In the genomic region with DNA sequence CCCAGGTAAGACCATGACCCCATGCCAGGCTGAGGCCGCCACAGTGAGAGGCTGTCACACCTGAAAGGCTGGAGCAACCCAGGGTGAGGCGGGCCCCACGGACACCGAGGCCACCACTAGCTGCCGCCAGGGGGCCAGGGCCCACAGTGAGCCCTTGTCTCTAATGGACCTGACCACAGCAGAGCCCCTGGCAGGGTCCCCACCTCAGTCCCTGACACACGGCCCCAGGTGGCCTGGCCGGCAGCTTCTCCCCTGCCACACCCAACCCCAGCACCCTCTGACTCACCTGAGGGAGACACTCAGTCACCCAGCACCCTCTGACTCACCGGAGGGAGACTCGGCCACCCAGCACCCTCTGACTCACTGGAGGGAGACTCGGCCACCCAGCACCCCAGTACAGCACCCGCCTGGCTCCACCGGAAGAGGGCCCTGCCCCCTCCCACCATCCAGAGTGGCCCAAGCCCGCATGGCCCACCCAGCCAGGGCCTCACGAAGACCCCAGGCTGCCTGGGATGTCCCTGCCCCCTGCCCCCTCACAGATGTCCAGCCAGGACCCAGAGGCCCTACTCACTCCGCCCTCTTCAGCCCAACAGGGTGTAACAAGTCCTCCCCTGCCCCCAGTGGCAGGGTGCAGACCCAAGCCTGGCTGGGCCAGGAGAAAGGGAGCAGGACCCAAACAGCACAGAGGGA, we compare ENCODE assay signal across 8 cellular contexts. TPM values are rescaled to one million over a fixed set of nuclear protein-coding genes. Genes with fewer than 3 reads are reported as not detected.
DNase-seq lines count a peak whose midpoint lies in the region; ATAC-seq, FAIRE-seq and TF ChIP-seq lines count a peak whose summit lies in the region.

No MANE protein-coding gene starts in this region.

- ATAC-seq in A549 (peak; percentile 74 to 82), right lobe of liver (peak in 3 of 4 donors; percentile 0 to 31 (median 29)), GM21526 (IDR thresholded peaks at IDR 0.05; ENCODE audit: low FRiP score, unreplicated experiment) (no peak), GM21825 (IDR thresholded peaks at IDR 0.05; ENCODE audit: unreplicated experiment) (no peak)
- ATAC-seq in activated T-helper 17 cell treated with anti-CD3 and anti-CD28 coated beads, Interleukin-2, amount 50 U/mL, for 72 hours (replicated peaks): peak; percentile 89

- 0 out of 5 replicates have a peak, but pooled peaks of 1 of the 2 experiments have one; percentile 17 for TF ChIP-seq RAD21 in A549 (conservative IDR thresholded peaks at IDR 0.05 in 1 of 2, IDR thresholded peaks at IDR 0.05 in 1 of 2)

- peak; percentile 83 to 84 for DNase-seq in A549 (ENCODE audit: low read depth in 1 of 2, low spot score in 1 of 2)
- peak; percentile 79 for DNase-seq in HT-29 (ENCODE audit: low spot score)
- no peak for DNase-seq in right lobe of liver
- no peak for DNase-seq in CD1c-positive myeloid dendritic cell (ENCODE audit: extremely low spot score)
- no peak for DNase-seq in NCI-H2196 (lab: John Stamatoyannopoulos, UW; ENCODE audit: unreplicated experiment)

- peaks cover 10% of the 10 kb centered on the region for H3K36me3 Mint-ChIP-seq in activated T-helper 17 cell treated with anti-CD3 and anti-CD28 coated beads, Interleukin-2, amount 50 U/mL, for 72 hours (ENCODE audit: low read depth)

- H3K9me3 Mint-ChIP-seq in activated T-helper 17 cell treated with anti-CD3 and anti-CD28 coated beads, Interleukin-2, amount 50 U/mL, for 72 hours: no peaks in the 10 kb centered on the region

- no peaks in the 10 kb centered on the region for H3K27me3 Mint-ChIP-seq in activated T-helper 17 cell treated with anti-CD3 and anti-CD28 coated beads, Interleukin-2, amount 50 U/mL, for 72 hours

- intact Hi-C loops in right lobe of liver (cut with DNase I): no loop called here

- TF ChIP-seq CTCF in A549 (IDR thresholded peaks at IDR 0.05) (peak; percentile 43), right lobe of liver (IDR thresholded peaks at IDR 0.05) (peak; percentile 17 to 35 (median 32))

- H3K27ac ChIP-seq in A549 (peak overlapping the region; percentile 99 to 100), right lobe of liver (peak overlapping the region in 2 of 3 donors; percentile 49 to 52)

- H3K9me3 ChIP-seq in A549 (no peaks in the 10 kb centered on the region), right lobe of liver (no peaks in the 10 kb centered on the region)

- CTCF ChIA-PET in A549 (lab: Yijun Ruan, JAX): interaction anchor here (0.6 to 7.2 kb wide), 10 partner anchors 8 to 70 kb away, joined by 3 to 73 read pairs (median 6); a partner anchor contains a TSS

- WGBS in A549 (ENCODE audit: missing lambda C conversion rate): no CpG with 5 or more reads among the region's 15 CpGs
- 51% methylated on average over 3 of the region's 15 CpGs for WGBS in right lobe of liver (ENCODE audit: insufficient coverage, low coverage, low lambda C conversion rate, missing lambda C conversion rate)

- peaks cover 0 to 3% (median under 1%) of the 10 kb centered on the region in 4 donors for H3K36me3 ChIP-seq in right lobe of liver

- H3K4me3 Mint-ChIP-seq in activated T-helper 17 cell treated with anti-CD3 and anti-CD28 coated beads, Interleukin-2, amount 50 U/mL, for 72 hours: peak overlapping the region; percentile 6

- H3K27ac Mint-ChIP-seq in activated T-helper 17 cell treated with anti-CD3 and anti-CD28 coated beads, Interleukin-2, amount 50 U/mL, for 72 hours: peak overlapping the region; percentile 48

- no peak for TF ChIP-seq POLR2A in A549 (IDR thresholded peaks at IDR 0.05; ENCODE audit: low read length)
- no peak for TF ChIP-seq POLR2A in right lobe of liver (IDR thresholded peaks at IDR 0.05)

- H3K4me1 ChIP-seq in A549 (peaks cover 45% of the 10 kb centered on the region), right lobe of liver (peaks cover 0 to 47% (median 25%) of the 10 kb centered on the region in 4 donors)

- H3K4me1 Mint-ChIP-seq in activated T-helper 17 cell treated with anti-CD3 and anti-CD28 coated beads, Interleukin-2, amount 50 U/mL, for 72 hours: peaks cover 9% of the 10 kb centered on the region

- POLR2A ChIA-PET in A549 (lab: Yijun Ruan, JAX): interaction anchor here (1.0 kb wide), 1 partner anchor 9 kb away, joined by 3 read pairs; no protein-coding TSS in a partner anchor

- H3K4me3 ChIP-seq in A549 (peak overlapping the region; percentile 28), right lobe of liver (peak overlapping the region in 1 of 3 donors; percentile 20)

- H3K27me3 ChIP-seq in right lobe of liver: no peaks in the 10 kb centered on the region

- H3K4me2 ChIP-seq in A549: peak overlapping the region; percentile 97

- no peak for FAIRE-seq in A549 (lab: Jason Lieb, UNC)

- no peak for TF ChIP-seq EP300 in A549 (IDR thresholded peaks at IDR 0.05)

TF ChIP-seq in A549, 52 proteins besides CTCF, POLR2A, EP300 and RAD21 (continues in another document):
- no peak for TF ChIP-seq ESRRA (IDR thresholded peaks at IDR 0.05; ENCODE audit: borderline replicate concordance, low read length)
- no peak for TF ChIP-seq TFCP2L1 (CRISPR knock-in tag; IDR thresholded peaks at IDR 0.05)
- TF ChIP-seq ZFP36 (IDR thresholded peaks at IDR 0.05; ENCODE audit: borderline replicate concordance, partially characterized antibody): no peak
- TF ChIP-seq, protein P1, sequence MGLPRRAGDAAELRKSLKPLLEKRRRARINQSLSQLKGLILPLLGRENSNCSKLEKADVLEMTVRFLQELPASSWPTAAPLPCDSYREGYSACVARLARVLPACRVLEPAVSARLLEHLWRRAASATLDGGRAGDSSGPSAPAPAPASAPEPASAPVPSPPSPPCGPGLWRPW (IDR thresholded peaks at IDR 0.05): no peak
- no peak for TF ChIP-seq NR3C1 (IDR thresholded peaks at IDR 0.05)
- TF ChIP-seq TP53 (CRISPR knock-in tag; IDR thresholded peaks at IDR 0.05): no peak
- no peak for TF ChIP-seq EHF (CRISPR knock-in tag; IDR thresholded peaks at IDR 0.05)
- no peak for TF ChIP-seq MAZ (IDR thresholded peaks at IDR 0.05; ENCODE audit: borderline replicate concordance, low read depth, low read length)
- no peak for TF ChIP-seq RNF2 (IDR thresholded peaks at IDR 0.05; ENCODE audit: borderline replicate concordance, low read depth)
- no peak for TF ChIP-seq NPAS2 (CRISPR knock-in tag; IDR thresholded peaks at IDR 0.05; ENCODE audit: borderline replicate concordance)
- no peak for TF ChIP-seq SREBF2 (IDR thresholded peaks at IDR 0.05)

RNA-seq across cellular contexts. Expression of a gene that starts 4.4 kb away (rescaled TPM):
- polyA plus RNA-seq in A549 (2011; rRNA removed): 11.3 and 12.1 TPM in 2 replicates
- 32.0 and 46.1 TPM in 2 replicates for polyA plus RNA-seq in A549 (2012; cell fraction: cytosol; rRNA removed)
- 127 and 192 TPM in 2 replicates for polyA plus RNA-seq in A549 (2012; cell fraction: nucleus; rRNA removed)
- polyA plus RNA-seq in A549 (2017; fragmentation: RNase III; extraction: RNeasy Plus Mini Kit Qiagen cat#74134 plus additional on column Dnase treatment): 42.7 to 48.3 TPM (median 43.9 TPM) in 3 replicates
- 7.5 and 13.2 TPM in 2 replicates for polyA minus RNA-seq in A549 (2011; rRNA and poly(A)+ RNA removed)
- 246 and 269 TPM in 2 replicates for total RNA-seq in HT-29 (2014; rRNA removed; shearing (Covaris generic))
- total RNA-seq in activated T-helper 17 cell treated with anti-CD3 and anti-CD28 coated beads, Interleukin-2, amount 50 U/mL, for 72 hours: 10 to 100 TPM; 46.2 to 48.0 TPM
- 10 to 100 TPM; 32.7 to 54.6 (median 41.2) TPM for total RNA-seq in right lobe of liver

RNA-seq across cellular contexts. Expression of a gene that starts 13.5 kb away (rescaled TPM):
- polyA plus RNA-seq in A549 (2011; rRNA removed): 0.07 and 0.12 TPM in 2 replicates
- polyA plus RNA-seq in A549 (2012; cell fraction: cytosol; rRNA removed): 0.15 and 0.21 TPM in 2 replicates
- polyA plus RNA-seq in A549 (2012; cell fraction: nucleus; rRNA removed): 0.50 and 0.70 TPM in 2 replicates
- 0.09 to 0.22 TPM (median 0.13 TPM) in 3 replicates for polyA plus RNA-seq in A549 (2017; fragmentation: RNase III; extraction: RNeasy Plus Mini Kit Qiagen cat#74134 plus additional on column Dnase treatment)
- 0.19 TPM in 1 of 2 replicates, not detected in the other for polyA minus RNA-seq in A549 (2011; rRNA and poly(A)+ RNA removed)
- not detected in 2 replicates for total RNA-seq in HT-29 (2014; rRNA removed; shearing (Covaris generic))
- under 1 TPM in 1 of 2 donors, not detected in 1; 0.56 TPM for total RNA-seq in activated T-helper 17 cell treated with anti-CD3 and anti-CD28 coated beads, Interleukin-2, amount 50 U/mL, for 72 hours
- 10 to 100 TPM in 2 of 6 experiments, 1 to 10 TPM in 4; 2.2 to 11.9 (median 3.3) TPM for total RNA-seq in right lobe of liver

RNA-seq across cellular contexts. Expression of a gene that starts 13.7 kb away (rescaled TPM):
- 0.05 and 0.07 TPM in 2 replicates for polyA plus RNA-seq in A549 (2011; rRNA removed)
- 0.07 and 0.18 TPM in 2 replicates for polyA plus RNA-seq in A549 (2012; cell fraction: cytosol; rRNA removed)
- polyA plus RNA-seq in A549 (2012; cell fraction: nucleus; rRNA removed): 1.5 and 1.8 TPM in 2 replicates
- polyA plus RNA-seq in A549 (2017; fragmentation: RNase III; extraction: RNeasy Plus Mini Kit Qiagen cat#74134 plus additional on column Dnase treatment): 0.14 to 0.24 TPM (median 0.15 TPM) in 3 replicates
- 0.05 TPM in 1 of 2 replicates, not detected in the other for polyA minus RNA-seq in A549 (2011; rRNA and poly(A)+ RNA removed)
- 0.89 and 1.6 TPM in 2 replicates for total RNA-seq in HT-29 (2014; rRNA removed; shearing (Covaris generic))
- total RNA-seq in activated T-helper 17 cell treated with anti-CD3 and anti-CD28 coated beads, Interleukin-2, amount 50 U/mL, for 72 hours: 1 to 10 TPM in 1 of 2 donors, under 1 TPM in 1; 0.71 to 1.1 TPM
- total RNA-seq in right lobe of liver: 1 to 10 TPM in 2 of 6 experiments, under 1 TPM in 4; 0.10 to 2.7 (median 0.33) TPM

RNA-seq across cellular contexts. Expression of a gene that starts 20.2 kb away (rescaled TPM):
- polyA plus RNA-seq in A549 (2011; rRNA removed) (3.9 and 4.3 TPM in 2 replicates), A549 (2017; fragmentation: RNase III; extraction: RNeasy Plus Mini Kit Qiagen cat#74134 plus additional on column Dnase treatment) (10.2 to 11.9 TPM (median 10.7 TPM) in 3 replicates)
- 9.1 and 14.9 TPM in 2 replicates for polyA plus RNA-seq in A549 (2012; cell fraction: cytosol; rRNA removed)
- 10.2 and 16.9 TPM in 2 replicates for polyA plus RNA-seq in A549 (2012; cell fraction: nucleus; rRNA removed)
- polyA minus RNA-seq in A549 (2011; rRNA and poly(A)+ RNA removed): 3.6 and 3.8 TPM in 2 replicates
- 62.5 and 70.5 TPM in 2 replicates for total RNA-seq in HT-29 (2014; rRNA removed; shearing (Covaris generic))
- total RNA-seq in activated T-helper 17 cell treated with anti-CD3 and anti-CD28 coated beads, Interleukin-2, amount 50 U/mL, for 72 hours: 10 to 100 TPM; 16.8 to 22.3 TPM
- total RNA-seq in right lobe of liver: 10 to 100 TPM; 26.9 to 57.7 (median 33.1) TPM

RNA-seq across cellular contexts. Expression of a gene that starts 20.4 kb away (rescaled TPM):
- polyA plus RNA-seq in A549 (2011; rRNA removed): 41.9 and 44.3 TPM in 2 replicates
- 88.3 and 102 TPM in 2 replicates for polyA plus RNA-seq in A549 (2012; cell fraction: cytosol; rRNA removed)
- 344 and 409 TPM in 2 replicates for polyA plus RNA-seq in A549 (2012; cell fraction: nucleus; rRNA removed)
- 62.9 to 71.2 TPM (median 62.9 TPM) in 3 replicates for polyA plus RNA-seq in A549 (2017; fragmentation: RNase III; extraction: RNeasy Plus Mini Kit Qiagen cat#74134 plus additional on column Dnase treatment)
- 116 and 130 TPM in 2 replicates for polyA minus RNA-seq in A549 (2011; rRNA and poly(A)+ RNA removed)
- 174 and 200 TPM in 2 replicates for total RNA-seq in HT-29 (2014; rRNA removed; shearing (Covaris generic))
- 100 to 1,000 TPM; 122 to 125 TPM for total RNA-seq in activated T-helper 17 cell treated with anti-CD3 and anti-CD28 coated beads, Interleukin-2, amount 50 U/mL, for 72 hours
- 10 to 100 TPM; 35.1 to 52.4 (median 43.5) TPM for total RNA-seq in right lobe of liver

Comparison
In these comparisons a context has a peak if more than half of its experiments do, and no peak if none do; other contexts are left out.
1. ATAC-seq: peak in A549 (2 of 2), activated T-helper 17 cell treated with anti-CD3 and anti-CD28 coated beads, Interleukin-2, amount 50 U/mL, for 72 hours (single experiment) and right lobe of liver (3 of 4); none in GM21526 (single experiment) and GM21825 (single experiment).
2. DNase-seq: peak in A549 (2 of 2) and HT-29 (single experiment); none in right lobe of liver (0 of 3), CD1c-positive myeloid dendritic cell (single experiment) and NCI-H2196 (single experiment).